In genomic region chr6:126147416-126147815, GRCh38 we compare ENCODE assay signal across 16 cellular contexts.
DNase-seq lines count a peak whose midpoint lies in the region; ATAC-seq and TF ChIP-seq lines count a peak whose summit lies in the region.
"Had no signal": no experiment of that assay in that cellular context is flagged by ENCODE, and none has a peak within 500 bp of the region (broad histone marks: within the 10 kb centered on the region; RNA-seq: fewer than 3 reads in every experiment).

No MANE protein-coding gene starts in this region.

- H3K9me3 ChIP-seq in neural progenitor cell (ENCODE audit: low read depth), result peaks cover 3% of the 10 kb centered on the region
- H3K9me3 ChIP-seq in testis, result no peaks in the 10 kb centered on the region

- H3K4me1 ChIP-seq in neural progenitor cell (peaks cover 52% of the 10 kb centered on the region), testis (no peaks in the 10 kb centered on the region)

- WGBS in testis, 2 donors, result 84 to 86% methylated on average over 4 of the region's 4 CpGs

- no peak for ATAC-seq in HG03108 (IDR thresholded peaks at IDR 0.05; ENCODE audit: unreplicated experiment)

- intact Hi-C loops in testis (cut with DNase I; ENCODE audit: low total_unique reads), result no loop called here

- H3K27ac ChIP-seq in neural progenitor cell, result peak overlapping the region; percentile 59
- H3K27ac ChIP-seq in testis, result no peak overlapping the region
- H3K27ac ChIP-seq: GM23248 had no signal

- H3K4me3 Mint-ChIP-seq in neural progenitor cell, result no peak overlapping the region
- H3K4me3 Mint-ChIP-seq: B cell; CD4-positive, alpha-beta T cell had no signal

- peak overlapping the region; percentile 62 for H3K27ac Mint-ChIP-seq in neural progenitor cell
- H3K27ac Mint-ChIP-seq: B cell; CD4-positive, alpha-beta T cell had no signal

- peaks cover 2% of the 10 kb centered on the region for H3K27me3 Mint-ChIP-seq in neural progenitor cell (ENCODE audit: insufficient read depth, low read depth)
- H3K27me3 Mint-ChIP-seq: B cell; CD4-positive, alpha-beta T cell had no signal

- H3K9ac ChIP-seq in neural progenitor cell, result no peak overlapping the region
- H3K9ac ChIP-seq: GM23248 had no signal

- DNase-seq in HK-2 (ENCODE audit: unreplicated experiment), result peak; percentile 8
- DNase-seq in astrocyte of the hippocampus (ENCODE audit: low read depth, low spot score), result peak; percentile 42
- DNase-seq in kidney tubule cell (ENCODE audit: low spot score), result peak; percentile 81
- DNase-seq in neural progenitor cell (ENCODE audit: low spot score), result peak; percentile 49
- DNase-seq in cerebellar cortex (ENCODE audit: low spot score), result no peak
- DNase-seq in testis, result no peak
- no peak for DNase-seq in NCI-H1048 (lab: John Stamatoyannopoulos, UW)
- DNase-seq: ACHN; C1 segment of cervical spinal cord; Calu3; CD4-positive, alpha-beta T cell; DMS 273 treated with DMSO at 0.1 percent for 48 hours; GM23248; H7 had no signal

- no peak for TF ChIP-seq CTCF in neural progenitor cell (IDR thresholded peaks at IDR 0.05)
- TF ChIP-seq CTCF in testis (IDR thresholded peaks at IDR 0.05), result no peak

- H3K4me3 ChIP-seq in neural progenitor cell (no peak overlapping the region), testis (no peak overlapping the region)
- H3K4me3 ChIP-seq: GM23248 had no signal

- peaks cover 50% of the 10 kb centered on the region for H3K4me1 Mint-ChIP-seq in neural progenitor cell
- H3K4me1 Mint-ChIP-seq: B cell had no signal

- H3K36me3 ChIP-seq in neural progenitor cell, result no peaks in the 10 kb centered on the region
- H3K36me3 ChIP-seq in testis (ENCODE audit: low read depth, missing control alignments), result no peaks in the 10 kb centered on the region

- peaks cover 40% of the 10 kb centered on the region for H3F3A ChIP-seq in neural progenitor cell (ENCODE audit: low read depth)

- H3K9me3 Mint-ChIP-seq in neural progenitor cell, result peaks cover 3% of the 10 kb centered on the region
- H3K9me3 Mint-ChIP-seq: CD4-positive, alpha-beta T cell had no signal

- no peaks in the 10 kb centered on the region for H3K79me2 ChIP-seq in neural progenitor cell (ENCODE audit: low read depth)

- no peak overlapping the region for H3K4me2 ChIP-seq in neural progenitor cell

- TF ChIP-seq POLR2A in testis (IDR thresholded peaks at IDR 0.05), result no peak

- no peaks in the 10 kb centered on the region for H3K36me3 Mint-ChIP-seq in neural progenitor cell

- H3K27me3 ChIP-seq in neural progenitor cell (no peaks in the 10 kb centered on the region), testis (no peaks in the 10 kb centered on the region)

- H4K20me1 ChIP-seq in neural progenitor cell (ENCODE audit: low read depth), result no peaks in the 10 kb centered on the region

- no peak overlapping the region for H2AFZ ChIP-seq in neural progenitor cell (replicated peaks)
- H2AFZ ChIP-seq: GM23248 had no signal

Comparison
In these comparisons a context has a peak if more than half of its experiments do, and no peak if none do; other contexts are left out.
1. DNase-seq: peak in HK-2 (single experiment), astrocyte of the hippocampus (single experiment), kidney tubule cell (single experiment) and neural progenitor cell (single experiment); none in cerebellar cortex (single experiment), testis (single experiment) and NCI-H1048 (single experiment).